9 cellular contexts compared by ENCODE assay signal in the genomic region with DNA sequence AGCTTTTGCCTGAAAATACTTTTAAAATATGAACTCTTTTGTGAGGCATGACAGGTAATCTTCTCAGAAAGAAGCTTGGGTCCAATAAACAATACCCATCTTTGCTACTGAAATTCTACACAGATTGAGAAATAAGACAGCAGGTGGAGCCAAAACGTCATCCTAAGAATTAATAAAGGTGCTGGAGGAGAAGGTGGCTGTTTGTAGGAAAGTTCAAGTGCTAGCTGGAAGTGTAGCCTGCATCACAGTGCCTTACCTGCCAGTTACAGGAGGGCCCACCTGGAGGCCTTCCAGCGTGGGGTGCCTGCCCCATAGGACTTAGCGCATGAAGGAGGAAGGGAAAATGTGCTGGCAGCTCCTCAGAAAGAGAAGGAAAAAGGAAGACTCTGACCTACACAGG.
DNase-seq lines count a peak whose midpoint lies in the region; ATAC-seq, FAIRE-seq and TF ChIP-seq lines count a peak whose summit lies in the region.
"Had no signal": no experiment of that assay in that cellular context is flagged by ENCODE, and none has a peak within 500 bp of the region (broad histone marks: within the 10 kb centered on the region; RNA-seq: fewer than 3 reads in every experiment).

No MANE protein-coding gene starts in this region.

- H3K79me2 ChIP-seq in KMS-11 (ENCODE audit: insufficient read depth, low read depth), result no peaks in the 10 kb centered on the region
- H3K79me2 ChIP-seq in astrocyte (ENCODE audit: insufficient read depth, low read length), result peaks cover 9% of the 10 kb centered on the region

- no peak overlapping the region for H2AFZ ChIP-seq in KMS-11 (ENCODE audit: low read depth)
- H2AFZ ChIP-seq in astrocyte (ENCODE audit: low read depth, low read length), result no peak overlapping the region

- peak; percentile 68 for TF ChIP-seq CTCF in KMS-11 (conservative IDR thresholded peaks at IDR 0.05; ENCODE audit: low read depth, low read length)
- TF ChIP-seq CTCF in astrocyte (IDR thresholded peaks at IDR 0.05; ENCODE audit: insufficient read depth, low read depth, low read length), result no peak
- TF ChIP-seq CTCF in liver (IDR thresholded peaks at IDR 0.05; ENCODE audit: low read depth, low read length, missing input control), result no peak
- peak in 18 of 56 donors; percentile 8 to 37 (median 18) for TF ChIP-seq CTCF in dorsolateral prefrontal cortex (IDR thresholded peaks at IDR 0.05 in 54 of 56, conservative IDR thresholded peaks at IDR 0.05 in 2 of 56; ENCODE audit: low read depth in 1 of 56, partially characterized antibody in 56 of 56)

- peaks cover 8% of the 10 kb centered on the region for H3K4me1 ChIP-seq in KMS-11 (ENCODE audit: low read depth, poor library complexity, severe bottlenecking)
- no peaks in the 10 kb centered on the region for H3K4me1 ChIP-seq in astrocyte (ENCODE audit: insufficient read depth, low read length)
- no peaks in the 10 kb centered on the region for H3K4me1 ChIP-seq in liver (ENCODE audit: control insufficient read depth in 4 of 4, insufficient read depth in 4 of 4, low read length in 3 of 4)

- H3K4me3 Mint-ChIP-seq in astrocyte (ENCODE audit: unreplicated experiment), result no peak overlapping the region

- H4K20me1 ChIP-seq in KMS-11 (ENCODE audit: insufficient read depth), result no peaks in the 10 kb centered on the region
- H4K20me1 ChIP-seq in astrocyte (ENCODE audit: insufficient read depth, low read length), result peaks cover 29% of the 10 kb centered on the region

- intact Hi-C loops in dorsolateral prefrontal cortex (cut with DNase I), result no loop called here

- H3K9ac ChIP-seq in KMS-11 (no peak overlapping the region), astrocyte (ENCODE audit: low read length) (no peak overlapping the region), liver (ENCODE audit: low read depth in 1 of 2, low read length in 2 of 2) (no peak overlapping the region)

- no peak overlapping the region for H3K27ac ChIP-seq in KMS-11
- no peak overlapping the region for H3K27ac ChIP-seq in astrocyte (ENCODE audit: low read depth, low read length)
- no peak overlapping the region for H3K27ac ChIP-seq in liver (ENCODE audit: low read depth in 1 of 2, low read length in 2 of 2)
- H3K27ac ChIP-seq in dorsolateral prefrontal cortex, result no peak overlapping the region

- 49% methylated on average over 3 of the region's 3 CpGs for WGBS in liver

- DNase-seq in NCI-H2029 treated with DMSO at 0.1 percent for 48 hours (lab: John Stamatoyannopoulos, UW) (peak; percentile 4), NCI-H2029 (lab: John Stamatoyannopoulos, UW) (no peak), astrocyte (ENCODE audit: low read depth) (no peak), dorsolateral prefrontal cortex (no peak)
- DNase-seq in stimulated activated CD4-positive, alpha-beta T cell treated with anti-CD3 and anti-CD28 coated beads, Interleukin-4, amount 100 ng/mL, for 1 hour, result no peak
- DNase-seq: stimulated activated CD4-positive, alpha-beta T cell treated with anti-CD3 and anti-CD28 coated beads, Interleukin-2, amount 100 ng/mL, for 24 hours had no signal

- no peaks in the 10 kb centered on the region for H3K27me3 Mint-ChIP-seq in astrocyte (ENCODE audit: low read depth, unreplicated experiment)

- H3K4me3 ChIP-seq in KMS-11 (IDR thresholded peaks at IDR 0.05; ENCODE audit: insufficient read depth, low read depth, low read length) (no peak overlapping the region), astrocyte (ENCODE audit: insufficient read depth, low read depth, low read length) (no peak overlapping the region), liver (ENCODE audit: low read depth in 1 of 3, low read length in 3 of 3) (no peak overlapping the region), dorsolateral prefrontal cortex (no peak overlapping the region)

- TF ChIP-seq RAD21 in liver (IDR thresholded peaks at IDR 0.05), result peak; percentile 48 to 56

- H3K9me3 Mint-ChIP-seq in astrocyte (ENCODE audit: unreplicated experiment), result no peaks in the 10 kb centered on the region

- ATAC-seq in HG02840 (IDR thresholded peaks at IDR 0.05; ENCODE audit: low FRiP score, unreplicated experiment), result no peak

- no peaks in the 10 kb centered on the region for H3K4me1 Mint-ChIP-seq in astrocyte (ENCODE audit: low read depth, unreplicated experiment)

- peaks cover 5% of the 10 kb centered on the region for H3K36me3 Mint-ChIP-seq in astrocyte (ENCODE audit: low read depth, unreplicated experiment)

- H3K9me3 ChIP-seq in astrocyte (ENCODE audit: insufficient read depth, low read depth, low read length) (no peaks in the 10 kb centered on the region), liver (ENCODE audit: control insufficient read depth in 4 of 4, low read length in 3 of 4) (no peaks in the 10 kb centered on the region)

- H3K27me3 ChIP-seq in KMS-11 (ENCODE audit: insufficient read depth, low read depth) (no peaks in the 10 kb centered on the region), astrocyte (ENCODE audit: insufficient read depth, low read length) (no peaks in the 10 kb centered on the region), liver (ENCODE audit: control insufficient read depth in 4 of 4, insufficient read depth in 4 of 4, low read length in 3 of 4) (no peaks in the 10 kb centered on the region), dorsolateral prefrontal cortex (no peaks in the 10 kb centered on the region)

- H3K4me2 ChIP-seq in KMS-11, result no peak overlapping the region
- no peak overlapping the region for H3K4me2 ChIP-seq in astrocyte (ENCODE audit: low read length)

- peak overlapping the region; percentile 8 for H3K27ac Mint-ChIP-seq in astrocyte (ENCODE audit: unreplicated experiment)

- FAIRE-seq in astrocyte (lab: Jason Lieb, UNC), result no peak

- H3K36me3 ChIP-seq in KMS-11 (ENCODE audit: insufficient read depth), result no peaks in the 10 kb centered on the region; the same call in 1 of the 2 replicates
- H3K36me3 ChIP-seq in astrocyte (ENCODE audit: insufficient read depth, low read length), result peaks cover 65% of the 10 kb centered on the region
- H3K36me3 ChIP-seq in liver (ENCODE audit: control insufficient read depth in 4 of 4, insufficient read depth in 3 of 4, low read depth in 1 of 4, low read length in 3 of 4), result peaks cover 11 to 41% (median 35%) of the 10 kb centered on the region in 4 donors

TF ChIP-seq in liver, 16 proteins besides CTCF, POLR2A, EP300 and RAD21:
- TF ChIP-seq, protein P1, sequence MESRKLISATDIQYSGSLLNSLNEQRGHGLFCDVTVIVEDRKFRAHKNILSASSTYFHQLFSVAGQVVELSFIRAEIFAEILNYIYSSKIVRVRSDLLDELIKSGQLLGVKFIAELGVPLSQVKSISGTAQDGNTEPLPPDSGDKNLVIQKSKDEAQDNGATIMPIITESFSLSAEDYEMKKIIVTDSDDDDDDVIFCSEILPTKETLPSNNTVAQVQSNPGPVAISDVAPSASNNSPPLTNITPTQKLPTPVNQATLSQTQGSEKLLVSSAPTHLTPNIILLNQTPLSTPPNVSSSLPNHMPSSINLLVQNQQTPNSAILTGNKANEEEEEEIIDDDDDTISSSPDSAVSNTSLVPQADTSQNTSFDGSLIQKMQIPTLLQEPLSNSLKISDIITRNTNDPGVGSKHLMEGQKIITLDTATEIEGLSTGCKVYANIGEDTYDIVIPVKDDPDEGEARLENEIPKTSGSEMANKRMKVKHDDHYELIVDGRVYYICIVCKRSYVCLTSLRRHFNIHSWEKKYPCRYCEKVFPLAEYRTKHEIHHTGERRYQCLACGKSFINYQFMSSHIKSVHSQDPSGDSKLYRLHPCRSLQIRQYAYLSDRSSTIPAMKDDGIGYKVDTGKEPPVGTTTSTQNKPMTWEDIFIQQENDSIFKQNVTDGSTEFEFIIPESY (IDR thresholded peaks at IDR 0.05), result no peak
TF ChIP-seq in liver: peak in this region for 0.
